ENCODE assay signal across 23 cellular contexts in the genomic region with DNA sequence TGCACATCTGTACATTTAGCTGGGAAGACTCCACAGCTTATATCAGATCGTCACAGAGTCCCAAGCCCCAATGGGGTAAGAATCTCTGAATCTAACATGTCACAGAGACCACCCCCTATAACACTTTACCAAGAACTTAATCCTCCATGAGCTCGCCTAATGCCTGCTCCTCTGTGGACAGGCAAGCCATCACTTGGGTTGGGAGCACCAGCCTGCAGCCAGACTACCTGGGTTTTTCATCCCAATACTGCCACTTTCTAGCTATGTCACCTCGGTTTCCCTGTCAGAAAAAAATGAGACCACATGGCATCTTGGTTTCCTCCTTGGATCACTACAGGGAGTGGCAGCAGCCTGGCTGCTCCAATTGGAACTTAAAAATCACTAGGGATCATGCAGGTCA.
DNase-seq lines count a peak whose midpoint lies in the region; ATAC-seq and TF ChIP-seq lines count a peak whose summit lies in the region.
"Had no signal": no experiment of that assay in that cellular context is flagged by ENCODE, and none has a peak within 500 bp of the region (broad histone marks: within the 10 kb centered on the region; RNA-seq: fewer than 3 reads in every experiment).

No MANE protein-coding gene starts in this region.

- H3K9me3 ChIP-seq in BE2C (no peaks in the 10 kb centered on the region), KOPT-K1 (ENCODE audit: insufficient read depth, low read length, poor library complexity, severe bottlenecking) (no peaks in the 10 kb centered on the region)
- H3K9me3 ChIP-seq: body of pancreas, HAP-1, left lung, mucosa of descending colon, prostate gland, testis had no signal

- H3K4me1 Mint-ChIP-seq in nephron = peaks cover 24% of the 10 kb centered on the region

- H3K36me3 ChIP-seq in BE2C = no peaks in the 10 kb centered on the region
- no peaks in the 10 kb centered on the region for H3K36me3 ChIP-seq in KOPT-K1 (ENCODE audit: insufficient read depth, low read length)
- H3K36me3 ChIP-seq: HAP-1, left lung, prostate gland had no signal

- H3K4me1 ChIP-seq in BE2C = peaks cover 42% of the 10 kb centered on the region

- H3K27me3 ChIP-seq in BE2C = no peaks in the 10 kb centered on the region
- H3K27me3 ChIP-seq: body of pancreas, testis had no signal

- ATAC-seq in HG03460 (IDR thresholded peaks at IDR 0.05; ENCODE audit: unreplicated experiment) = no peak
- ATAC-seq: body of pancreas; mucosa of descending colon; stimulated activated naive B cell treated with anti-CD40 and anti-IgM and Interleukin-4, amounts not matched to agents 10 μg/mL and 1 μg/mL and 100 μg/mL, for 72 hours had no signal

- H3K27ac Mint-ChIP-seq in nephron = peak overlapping the region; percentile 17 to 24 (median 20)
- H3K27ac Mint-ChIP-seq: CD4-positive, alpha-beta T cell; stimulated activated naive B cell treated with anti-CD40 and anti-IgM and Interleukin-4, amounts not matched to agents 10 μg/mL and 1 μg/mL and 100 μg/mL, for 72 hours had no signal

- TF ChIP-seq CTCF in BE2C (IDR thresholded peaks at IDR 0.05; ENCODE audit: low read depth, low read length) = no peak
- TF ChIP-seq CTCF in nephron (IDR thresholded peaks at IDR 0.05; ENCODE audit: unreplicated experiment in 3 of 3) = no peak

- H3K4me3 Mint-ChIP-seq in nephron = peak overlapping the region; percentile 18 to 53 (median 23)
- H3K4me3 Mint-ChIP-seq: CD4-positive, alpha-beta T cell; stimulated activated naive B cell treated with anti-CD40 and anti-IgM and Interleukin-4, amounts not matched to agents 10 μg/mL and 1 μg/mL and 100 μg/mL, for 72 hours had no signal

- H3K27me3 Mint-ChIP-seq in nephron (ENCODE audit: low read depth) = peaks cover 88% of the 10 kb centered on the region

- peak overlapping the region; percentile 12 for H3K27ac ChIP-seq in KOPT-K1 (ENCODE audit: low read depth, low read length, poor library complexity, severe bottlenecking)
- H3K27ac ChIP-seq: body of pancreas, left lung, testis had no signal

- peak overlapping the region; percentile 33 for H3K4me3 ChIP-seq in BE2C (ENCODE audit: low read depth, low read length)
- H3K4me3 ChIP-seq: body of pancreas, HAP-1, left lung, mucosa of descending colon, prostate gland, skin epidermis, testis had no signal

- peaks cover 16% of the 10 kb centered on the region for H3K9me3 Mint-ChIP-seq in nephron
- H3K9me3 Mint-ChIP-seq: CD4-positive, alpha-beta T cell had no signal

- no peaks in the 10 kb centered on the region for H3K36me3 Mint-ChIP-seq in nephron (ENCODE audit: low read depth)
- H3K36me3 Mint-ChIP-seq: stimulated activated naive B cell treated with anti-CD40 and anti-IgM and Interleukin-4, amounts not matched to agents 10 μg/mL and 1 μg/mL and 100 μg/mL, for 72 hours had no signal

- DNase-seq in BE2C (no peak), cerebellar cortex (ENCODE audit: low spot score) (peak; percentile 3), hepatic stellate cell (ENCODE audit: low spot score) (no peak), NCI-H2171 treated with DMSO at 0.1 percent for 48 hours (lab: John Stamatoyannopoulos, UW) (no peak)
- DNase-seq in activated effector memory CD4-positive, alpha-beta T cell treated with Interleukin-2 at 50 U/mL for 16 hours = no peak
- DNase-seq: activated CD4-positive, alpha-beta T cell treated with anti-CD3 and anti-CD28 coated beads for 48 hours; activated effector memory CD4-positive, alpha-beta T cell treated with anti-CD3 and anti-CD28 coated beads, Interleukin-2, amount 50 U/mL, for 16 hours; body of pancreas; CD4-positive, alpha-beta T cell; cortex of kidney; Karpas-422; mucosa of descending colon; NCI-H1930; stimulated activated naive B cell treated with anti-CD40 and anti-IgM and Interleukin-4, amounts not matched to agents 10 μg/mL and 1 μg/mL and 100 μg/mL, for 72 hours; T-helper 2 cell; testis had no signal
